In genomic region chr13:33471182-33471581, GRCh38 we compare ENCODE assay signal across 19 cellular contexts.
DNase-seq lines count a peak whose midpoint lies in the region; ATAC-seq and TF ChIP-seq lines count a peak whose summit lies in the region.
"Had no signal": no experiment of that assay in that cellular context is flagged by ENCODE, and none has a peak within 500 bp of the region (broad histone marks: within the 10 kb centered on the region; RNA-seq: fewer than 3 reads in every experiment).

No MANE protein-coding gene starts in this region.

- H3K4me3 Mint-ChIP-seq in neural progenitor cell, result no peak overlapping the region
- H3K4me3 Mint-ChIP-seq: CD8-positive, alpha-beta memory T cell; HFFc6 had no signal

- no peak overlapping the region for H3K4me2 ChIP-seq in neural progenitor cell
- H3K4me2 ChIP-seq: A549 had no signal

- H4K20me1 ChIP-seq in neural progenitor cell (ENCODE audit: low read depth), result no peaks in the 10 kb centered on the region

- H3K9me3 ChIP-seq in HUES48 (ENCODE audit: control insufficient read depth, insufficient read depth, low read length), result no peaks in the 10 kb centered on the region
- H3K9me3 ChIP-seq in neural progenitor cell (ENCODE audit: low read depth), result no peaks in the 10 kb centered on the region
- peaks cover 3% of the 10 kb centered on the region; the same call in 1 of the 2 replicates for H3K9me3 ChIP-seq in SJCRH30 (replicated peaks)
- H3K9me3 ChIP-seq: A549 had no signal

- H3K9ac ChIP-seq in HUES48 (ENCODE audit: low read depth, low read length), result no peak overlapping the region
- no peak overlapping the region for H3K9ac ChIP-seq in neural progenitor cell

- no peaks in the 10 kb centered on the region for H3F3A ChIP-seq in neural progenitor cell (ENCODE audit: low read depth)

- H3K36me3 ChIP-seq in HUES48 (ENCODE audit: control insufficient read depth, insufficient read depth, low read length) (no peaks in the 10 kb centered on the region), neural progenitor cell (no peaks in the 10 kb centered on the region), SJCRH30 (no peaks in the 10 kb centered on the region)

- H3K4me3 ChIP-seq in HUES48 (ENCODE audit: low read depth, low read length), result no peak overlapping the region
- H3K4me3 ChIP-seq in neural progenitor cell, result no peak overlapping the region
- no peak overlapping the region for H3K4me3 ChIP-seq in SJCRH30
- H3K4me3 ChIP-seq: A549, SK-N-MC had no signal

- intact Hi-C loops in sciatic nerve (cut with DNase I), result no loop called here

- H3K27ac Mint-ChIP-seq in neural progenitor cell, result no peak overlapping the region
- H3K27ac Mint-ChIP-seq: CD8-positive, alpha-beta memory T cell; HFFc6 had no signal

- H3K27me3 Mint-ChIP-seq in neural progenitor cell (ENCODE audit: insufficient read depth, low read depth), result peaks cover 2% of the 10 kb centered on the region

- DNase-seq in neural progenitor cell (ENCODE audit: low spot score) (peak; percentile 36), sciatic nerve (ENCODE audit: low spot score) (no peak), SJCRH30 (no peak), DMS 273 treated with DMSO at 0.1 percent for 48 hours (lab: John Stamatoyannopoulos, UW) (no peak)
- DNase-seq: C1 segment of cervical spinal cord; CD8-positive, alpha-beta memory T cell; DMS79 treated with DMSO at 0.1 percent for 48 hours; HFFc6; NCI-H1436; NCI-H1930; NCI-H2171 treated with DMSO at 0.1 percent for 48 hours; NCI-H446 treated with DMSO at 0.1 percent for 48 hours; Right ventricle myocardium superior had no signal

- no peaks in the 10 kb centered on the region for H3K36me3 Mint-ChIP-seq in neural progenitor cell
- H3K36me3 Mint-ChIP-seq: CD8-positive, alpha-beta memory T cell had no signal

- H3K79me2 ChIP-seq in neural progenitor cell (ENCODE audit: low read depth), result no peaks in the 10 kb centered on the region

- peaks cover 3% of the 10 kb centered on the region for H3K9me3 Mint-ChIP-seq in neural progenitor cell

- H3K27me3 ChIP-seq in HUES48 (ENCODE audit: control insufficient read depth, insufficient read depth, low read length) (no peaks in the 10 kb centered on the region), neural progenitor cell (no peaks in the 10 kb centered on the region), SJCRH30 (no peaks in the 10 kb centered on the region)

- peaks cover 6% of the 10 kb centered on the region for H3K4me1 Mint-ChIP-seq in neural progenitor cell
- H3K4me1 Mint-ChIP-seq: CD8-positive, alpha-beta memory T cell had no signal

- ATAC-seq in esophagus mucosa (peak; percentile 88), sciatic nerve (no peak), HG02798 (IDR thresholded peaks at IDR 0.05; ENCODE audit: poor library complexity, unreplicated experiment) (no peak)
- ATAC-seq: A549 had no signal

- peak overlapping the region; percentile 86 for H2AFZ ChIP-seq in neural progenitor cell (replicated peaks)

- peak overlapping the region; percentile 16 for H3K27ac ChIP-seq in HUES48 (ENCODE audit: low read depth, low read length)
- H3K27ac ChIP-seq in VCaP, result peak overlapping the region; percentile 17; the same call in 1 of the 2 replicates
- H3K27ac ChIP-seq in neural progenitor cell, result no peak overlapping the region
- no peak overlapping the region for H3K27ac ChIP-seq in SJCRH30
- H3K27ac ChIP-seq: A549, SK-N-MC had no signal

- H3K4me1 ChIP-seq in HUES48 (ENCODE audit: control insufficient read depth, insufficient read depth, low read length) (peaks cover 6% of the 10 kb centered on the region; the same call in 1 of the 2 replicates), neural progenitor cell (peaks cover 7% of the 10 kb centered on the region), SJCRH30 (peaks cover 6% of the 10 kb centered on the region; the same call in 1 of the 2 replicates)
- H3K4me1 ChIP-seq: A549 had no signal

- TF ChIP-seq CTCF in VCaP (conservative IDR thresholded peaks at IDR 0.05) (no peak), neural progenitor cell (IDR thresholded peaks at IDR 0.05) (no peak)

Comparison
In these comparisons a context has a peak if more than half of its experiments do, and no peak if none do; other contexts are left out.
1. H3K27ac ChIP-seq: peak in HUES48 (single experiment) and VCaP (single experiment); none in neural progenitor cell (single experiment) and SJCRH30 (single experiment).